In genomic region chr2:97970300-97971060, GRCh38 we compare ENCODE assay signal across 27 cellular contexts. TPM values are rescaled to one million over a fixed set of nuclear protein-coding genes. Genes with fewer than 3 reads are reported as not detected.
A peak's percentile ranks its signal among the peaks of the same experiment; 100 is the strongest.
DNase-seq lines count a peak whose midpoint lies in the region; ATAC-seq and TF ChIP-seq lines count a peak whose summit lies in the region.
"Had no signal": no experiment of that assay in that cellular context is flagged by ENCODE, and none has a peak within 500 bp of the region (broad histone marks: within the 10 kb centered on the region; RNA-seq: fewer than 3 reads in every experiment).

No MANE protein-coding gene starts in this region.

- H3K36me3 ChIP-seq in body of pancreas (replicated peaks in 1 of 2; ENCODE audit: insufficient read depth in 1 of 2, low read depth in 2 of 2), result no peaks in the 10 kb centered on the region
- H3K36me3 ChIP-seq in osteoblast (ENCODE audit: insufficient read depth, low read length), result no peaks in the 10 kb centered on the region
- H3K36me3 ChIP-seq: heart right ventricle, lower lobe of right lung, SJSA1, suprapubic skin had no signal

- H3K27ac ChIP-seq in body of pancreas (peak overlapping the region in 2 of 4 donors; percentile 10 to 32), osteoblast (ENCODE audit: low read depth, low read length) (no peak overlapping the region)
- H3K27ac ChIP-seq: GM23248, heart right ventricle, lower lobe of right lung, RWPE1, SJSA1, skin epidermis, suprapubic skin had no signal

- H3K27me3 ChIP-seq in body of pancreas (no peaks in the 10 kb centered on the region), osteoblast (ENCODE audit: insufficient read depth, low read length) (no peaks in the 10 kb centered on the region)
- H3K27me3 ChIP-seq: heart right ventricle, SJSA1, suprapubic skin had no signal

- ATAC-seq in body of pancreas, result peak; percentile 56
- ATAC-seq in GM21423 (IDR thresholded peaks at IDR 0.05; ENCODE audit: unreplicated experiment), result no peak
- no peak for ATAC-seq in HG03097 (IDR thresholded peaks at IDR 0.05; ENCODE audit: low FRiP score, unreplicated experiment)
- ATAC-seq: lower lobe of right lung had no signal

- H4K20me1 ChIP-seq in osteoblast (ENCODE audit: insufficient read depth, low read length), result peaks cover 59% of the 10 kb centered on the region

- H3K4me2 ChIP-seq in osteoblast (ENCODE audit: insufficient read depth, low read length), result no peak overlapping the region

- 34 to 39% methylated on average over 5 of the region's 5 CpGs for WGBS in body of pancreas, 2 donors

- H3K9me3 ChIP-seq in body of pancreas (peaks cover 0 to 6% (median 0%) of the 10 kb centered on the region in 3 donors), osteoblast (ENCODE audit: low read depth, low read length) (no peaks in the 10 kb centered on the region)
- H3K9me3 ChIP-seq: suprapubic skin had no signal

- TF ChIP-seq CTCF in LNCaP clone FGC (IDR thresholded peaks at IDR 0.05; ENCODE audit: control insufficient read depth, extremely low read depth, insufficient read depth), result no peak
- no peak for TF ChIP-seq CTCF in body of pancreas (IDR thresholded peaks at IDR 0.05)
- no peak for TF ChIP-seq CTCF in osteoblast (IDR thresholded peaks at IDR 0.05; ENCODE audit: extremely low read depth, low read depth, low read length)

- H3K4me1 ChIP-seq in body of pancreas (peaks cover 63% of the 10 kb centered on the region), osteoblast (ENCODE audit: insufficient read depth, low read length) (peaks cover 7% of the 10 kb centered on the region)
- H3K4me1 ChIP-seq: SJSA1, suprapubic skin had no signal

- no peak overlapping the region for H2AFZ ChIP-seq in osteoblast (ENCODE audit: low read length)
- H2AFZ ChIP-seq: GM23248 had no signal

- peaks cover 98% of the 10 kb centered on the region for H3K79me2 ChIP-seq in osteoblast (ENCODE audit: insufficient read depth, low read length)

- H3K4me3 ChIP-seq in LNCaP clone FGC (ENCODE audit: low read depth, low read length), result 0 out of 2 replicates have a peak overlapping the region, but pooled peaks have one; percentile 6
- H3K4me3 ChIP-seq in body of pancreas, result no peak overlapping the region
- H3K4me3 ChIP-seq in osteoblast (ENCODE audit: insufficient read depth, low read length), result no peak overlapping the region
- H3K4me3 ChIP-seq: GM23248, heart right ventricle, lower lobe of right lung, SJSA1, skin epidermis, suprapubic skin had no signal

- DNase-seq in NCI-H2029 treated with DMSO at 0.1 percent for 48 hours (lab: John Stamatoyannopoulos, UW) (peak; percentile 18), NCI-H2029 (lab: John Stamatoyannopoulos, UW) (no peak), LNCaP clone FGC (ENCODE audit: low read depth) (peak; percentile 96), body of pancreas (peak in 2 of 4 donors; percentile 10 to 28), osteoblast (ENCODE audit: insufficient read length, low spot score, missing footprints) (peak; percentile 22), HK-2 (ENCODE audit: unreplicated experiment) (no peak)
- DNase-seq: activated CD4-positive, alpha-beta T cell treated with anti-CD3 and anti-CD28 coated beads, Interleukin-2, amount 50 U/mL, for 4 hours; activated gamma-delta T cell treated with Interleukin-2 at 50 U/mL for 16 hours; activated T-cell treated with anti-CD3 and anti-CD28 coated beads, Interleukin-2, amount 50 U/mL, for 48 hours; Calu3; CD4-positive, CD25-positive, alpha-beta regulatory T cell; DMS79; foreskin melanocyte; GDM1; heart right ventricle; KG1; lower lobe of right lung; NCI-H146; retina; stimulated activated naive CD4-positive, alpha-beta T cell treated with Interleukin-2 at 50 U/mL for 16 hours had no signal

- intact Hi-C loops in body of pancreas (cut with DNase I), result no loop called here

- no peak for TF ChIP-seq POLR2A in body of pancreas (IDR thresholded peaks at IDR 0.05)

RNA-seq across cellular contexts. Expression of gene TMEM131, which starts 25.3 kb away (rescaled TPM):
- total RNA-seq in body of pancreas (10 to 100 TPM; 20.0 to 21.4 TPM), osteoblast (30.0 and 41.8 TPM in 2 replicates)

Comparison
In these comparisons a context has a peak if more than half of its experiments do, and no peak if none do; other contexts are left out.
1. DNase-seq: peak in NCI-H2029 treated with DMSO at 0.1 percent for 48 hours (single experiment), LNCaP clone FGC (single experiment) and osteoblast (single experiment); none in NCI-H2029 (single experiment) and HK-2 (single experiment).